27 cellular contexts compared by ENCODE assay signal in the genomic region with DNA sequence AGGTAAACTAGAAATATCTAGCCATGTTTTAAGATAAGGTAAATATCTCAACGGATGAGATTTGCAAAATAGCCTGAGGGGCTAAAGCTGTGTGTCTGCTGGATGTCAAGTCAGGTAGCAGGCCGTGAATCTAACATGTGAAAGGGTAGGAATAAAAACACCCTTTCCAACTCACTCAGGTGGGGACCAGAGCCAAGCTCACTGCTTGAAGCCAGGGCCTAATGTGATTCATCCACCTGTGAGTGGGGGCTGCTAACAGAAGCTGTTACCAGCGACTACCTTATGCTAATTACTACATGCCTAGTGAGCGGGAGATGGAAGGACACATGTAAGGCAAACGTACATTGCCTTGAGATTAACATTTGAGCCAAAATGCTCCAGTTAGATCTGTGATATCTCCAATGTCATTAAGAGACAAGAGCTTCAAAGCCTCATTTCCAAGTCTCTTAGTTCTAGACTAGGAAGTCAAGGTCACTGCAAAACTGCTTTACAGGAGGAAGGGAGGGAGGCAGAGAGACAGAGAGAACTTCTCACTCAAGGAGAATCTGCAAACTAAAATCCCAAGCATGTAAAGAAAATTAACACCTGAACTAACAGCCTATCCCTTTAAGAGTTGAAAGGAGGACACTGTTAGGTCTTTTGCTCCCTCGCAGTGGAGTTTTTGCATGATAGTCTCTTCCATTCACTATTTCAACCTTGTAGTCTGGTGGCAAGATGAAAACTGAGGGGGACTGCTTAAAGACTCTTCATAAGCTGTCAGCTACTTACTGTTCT.
DNase-seq lines count a peak whose midpoint lies in the region; ATAC-seq, FAIRE-seq and TF ChIP-seq lines count a peak whose summit lies in the region.
"Had no signal": no experiment of that assay in that cellular context is flagged by ENCODE, and none has a peak within 500 bp of the region (broad histone marks: within the 10 kb centered on the region; RNA-seq: fewer than 3 reads in every experiment).

No MANE protein-coding gene starts in this region.

- H3K27ac ChIP-seq in PC-3 (ENCODE audit: low read length), result peak overlapping the region; percentile 70; the same call in 1 of the 2 replicates
- no peak overlapping the region for H3K27ac ChIP-seq in keratinocyte (ENCODE audit: control insufficient read depth, insufficient read depth, low read length)
- H3K27ac ChIP-seq in endodermal cell (ENCODE audit: low read depth, low read length), result no peak overlapping the region
- H3K27ac ChIP-seq: body of pancreas, C4-2B, PC-9, vagina had no signal

- H3K79me2 ChIP-seq in PC-3 (ENCODE audit: low read length), result no peaks in the 10 kb centered on the region
- H3K79me2 ChIP-seq in keratinocyte (ENCODE audit: control insufficient read depth, insufficient read depth, low read length), result no peaks in the 10 kb centered on the region

- H3K9me3 ChIP-seq in BE2C (no peaks in the 10 kb centered on the region), PC-3 (ENCODE audit: low read length) (no peaks in the 10 kb centered on the region), keratinocyte (ENCODE audit: control insufficient read depth, low read depth, low read length) (no peaks in the 10 kb centered on the region), endodermal cell (ENCODE audit: control insufficient read depth, low read length) (no peaks in the 10 kb centered on the region)
- H3K9me3 ChIP-seq: body of pancreas, vagina had no signal

- H3K27ac Mint-ChIP-seq in endodermal cell, result no peak overlapping the region
- H3K27ac Mint-ChIP-seq: activated CD4-positive, alpha-beta T cell treated with anti-CD3 and anti-CD28 coated beads for 36 hours; immature natural killer cell; nephron progenitor cell; stimulated activated naive CD8-positive, alpha-beta T cell treated with anti-CD3 and anti-CD28 coated beads, Interleukin-15, Interleukin-2, amounts not matched to agents 100 ng/mL and 50 ng/mL, for 24 hours had no signal

- H3K9me2 ChIP-seq in PC-3 (replicated peaks; ENCODE audit: low read length), result no peaks in the 10 kb centered on the region

- intact Hi-C loops in PC-3 (cut with micrococcal nuclease), result loop anchor here (2.0 kb wide), 2 partner anchors 33 to 63 kb away; no protein-coding TSS in a partner anchor

- H3K9ac ChIP-seq in PC-3 (ENCODE audit: low read length) (no peak overlapping the region), keratinocyte (ENCODE audit: control insufficient read depth, extremely low read depth, insufficient read depth, low read length) (no peak overlapping the region), endodermal cell (ENCODE audit: extremely low read depth, low read length, poor library complexity, severe bottlenecking) (no peak overlapping the region)

- H3K4me3 ChIP-seq in BE2C (ENCODE audit: low read depth, low read length), result no peak overlapping the region
- no peak overlapping the region for H3K4me3 ChIP-seq in PC-3 (ENCODE audit: low read length)
- H3K4me3 ChIP-seq in keratinocyte (ENCODE audit: control insufficient read depth in 2 of 3, extremely low read depth in 1 of 3, insufficient read depth in 2 of 3, low read depth in 1 of 3, low read length in 3 of 3), result no peak overlapping the region
- H3K4me3 ChIP-seq in endodermal cell (ENCODE audit: low read length), result no peak overlapping the region
- H3K4me3 ChIP-seq: body of pancreas, PC-9, vagina had no signal

- POLR2A ChIA-PET in PC-3 (lab: Charles Lee; ENCODE audit: unreplicated experiment), result no interaction called here

- dilution Hi-C loops in keratinocyte (cut with MboI; ENCODE audit: extremely low pct_ligation_motif_present, low sequenced_read_pairs), result no loop called here

- no peaks in the 10 kb centered on the region for H3K9me1 ChIP-seq in keratinocyte (ENCODE audit: control insufficient read depth, extremely low read depth, insufficient read depth, low read length)

- peak; percentile 58 for FAIRE-seq in keratinocyte (lab: Jason Lieb, UNC)

- CTCF ChIA-PET in PC-3 (lab: Charles Lee), result no interaction called here

- H3K4me3 Mint-ChIP-seq in endodermal cell, result no peak overlapping the region
- H3K4me3 Mint-ChIP-seq: activated CD4-positive, alpha-beta T cell treated with anti-CD3 and anti-CD28 coated beads for 36 hours; IgD-negative memory B cell; immature natural killer cell; nephron progenitor cell; stimulated activated naive CD8-positive, alpha-beta T cell treated with anti-CD3 and anti-CD28 coated beads, Interleukin-15, Interleukin-2, amounts not matched to agents 100 ng/mL and 50 ng/mL, for 24 hours had no signal

- DNase-seq in BE2C, result peak; percentile 25
- peak; percentile 9 for DNase-seq in ELF-1 (ENCODE audit: low read depth, low spot score)
- no peak for DNase-seq in PC-3
- no peak for DNase-seq in keratinocyte (ENCODE audit: low read depth, low spot score)
- DNase-seq in NCI-H524 treated with DMSO at 0.1 percent for 48 hours (lab: John Stamatoyannopoulos, UW), result no peak
- no peak for DNase-seq in endodermal cell
- DNase-seq in GM13977 (ENCODE audit: low spot score), result no peak
- DNase-seq: activated CD4-positive, alpha-beta T cell treated with anti-CD3 and anti-CD28 coated beads for 36 hours; activated gamma-delta T cell treated with Interleukin-2 at 50 U/mL for 16 hours; activated T-cell treated with anti-CD3 and anti-CD28 coated beads, Interleukin-2, amount 50 U/mL, for 1 hour; body of pancreas; effector CD8-positive, alpha-beta T cell; foreskin melanocyte; immature natural killer cell; left ventricle myocardium superior; NCI-H1436; NCI-H82; nephron progenitor cell; PC-9; posterior cingulate gyrus; SHP77; stimulated activated CD4-positive, alpha-beta T cell treated with anti-CD3 and anti-CD28 coated beads, Interleukin-15, amount 100 ng/mL, for 24 hours had no signal

- 64 to 66% methylated on average over 4 to 6 of the region's 6 CpGs for WGBS in endodermal cell (ENCODE audit: insufficient coverage in 1 of 2, insufficient read length in 1 of 2), 2 experiments

- H3K36me3 Mint-ChIP-seq in endodermal cell (ENCODE audit: low read depth), result no peaks in the 10 kb centered on the region
- H3K36me3 Mint-ChIP-seq: IgD-negative memory B cell, immature natural killer cell had no signal

- peaks cover 1% of the 10 kb centered on the region for H3K9me3 Mint-ChIP-seq in endodermal cell
- H3K9me3 Mint-ChIP-seq: nephron progenitor cell; stimulated activated naive CD8-positive, alpha-beta T cell treated with anti-CD3 and anti-CD28 coated beads, Interleukin-15, Interleukin-2, amounts not matched to agents 100 ng/mL and 50 ng/mL, for 24 hours had no signal

- no peaks in the 10 kb centered on the region for H3F3A ChIP-seq in PC-3 (ENCODE audit: low read length, unreplicated experiment)

- ATAC-seq in PC-3 (no peak), esophagus mucosa (no peak)
- ATAC-seq: activated CD4-positive, alpha-beta T cell treated with anti-CD3 and anti-CD28 coated beads for 36 hours; body of pancreas; left ventricle myocardium superior had no signal

- no peak overlapping the region for H3K4me2 ChIP-seq in PC-3 (ENCODE audit: low read length)
- H3K4me2 ChIP-seq in keratinocyte (ENCODE audit: control insufficient read depth, extremely low read depth, insufficient read depth, low read depth, low read length), result no peak overlapping the region
- H3K4me2 ChIP-seq: PC-9 had no signal

- no TSS peak for BruUV-seq in PC-3 (replicated peaks; lab: Mats Ljungman, UMichigan)

- no peaks in the 10 kb centered on the region for H3K27me3 Mint-ChIP-seq in endodermal cell (ENCODE audit: insufficient read depth)
- H3K27me3 Mint-ChIP-seq: activated CD4-positive, alpha-beta T cell treated with anti-CD3 and anti-CD28 coated beads for 36 hours; IgD-negative memory B cell; stimulated activated naive CD8-positive, alpha-beta T cell treated with anti-CD3 and anti-CD28 coated beads, Interleukin-15, Interleukin-2, amounts not matched to agents 100 ng/mL and 50 ng/mL, for 24 hours had no signal

- TF ChIP-seq CTCF in BE2C (IDR thresholded peaks at IDR 0.05; ENCODE audit: low read depth, low read length), result no peak
- no peak for TF ChIP-seq CTCF in PC-3 (conservative IDR thresholded peaks at IDR 0.05; ENCODE audit: low read depth, low read length)
- TF ChIP-seq CTCF in keratinocyte (optimal IDR thresholded peaks at IDR 0.05 in 1 of 3, IDR thresholded peaks at IDR 0.05 in 1 of 3, conservative IDR thresholded peaks at IDR 0.05 in 1 of 3; ENCODE audit: extremely low read depth in 1 of 3, insufficient read depth in 2 of 3, low read length in 3 of 3), result no peak
- TF ChIP-seq CTCF in endodermal cell (conservative IDR thresholded peaks at IDR 0.05), result no peak
- TF ChIP-seq CTCF in GM13977 (IDR thresholded peaks at IDR 0.05; ENCODE audit: extremely low read depth, insufficient read depth, missing control alignments), result no peak

- no peak overlapping the region for H2AFZ ChIP-seq in PC-3 (ENCODE audit: low read length)
- H2AFZ ChIP-seq in keratinocyte (ENCODE audit: control insufficient read depth, low read length), result no peak overlapping the region
- H2AFZ ChIP-seq: PC-9 had no signal

- peaks cover 40% of the 10 kb centered on the region for H3K4me1 Mint-ChIP-seq in endodermal cell
- H3K4me1 Mint-ChIP-seq: activated CD4-positive, alpha-beta T cell treated with anti-CD3 and anti-CD28 coated beads for 36 hours; IgD-negative memory B cell had no signal

- no peaks in the 10 kb centered on the region for H4K20me1 ChIP-seq in PC-3 (ENCODE audit: low read length)
- H4K20me1 ChIP-seq in keratinocyte (ENCODE audit: control insufficient read depth, extremely low read depth, insufficient read depth, low read length), result no peaks in the 10 kb centered on the region

- in situ Hi-C loops in GM13977 (cut with MboI; ENCODE audit: low pct_unique_long_range_greater_than_20kb, low sequenced_read_pairs, unreplicated experiment), result no loop called here

- H3K4me1 ChIP-seq in BE2C (peaks cover 13% of the 10 kb centered on the region), PC-3 (ENCODE audit: insufficient read depth, low read length) (peaks cover 26% of the 10 kb centered on the region), keratinocyte (ENCODE audit: control insufficient read depth, extremely low read depth, insufficient read depth, low read length) (peaks cover 30% of the 10 kb centered on the region), endodermal cell (ENCODE audit: control insufficient read depth, insufficient read depth, low read length) (peaks cover 12% of the 10 kb centered on the region)
- H3K4me1 ChIP-seq: body of pancreas, vagina had no signal

- H3K36me3 ChIP-seq in BE2C (no peaks in the 10 kb centered on the region), PC-3 (ENCODE audit: low read depth, low read length) (no peaks in the 10 kb centered on the region), keratinocyte (ENCODE audit: control insufficient read depth in 2 of 2, extremely low read depth in 1 of 2, insufficient read depth in 2 of 2, low read length in 2 of 2) (no peaks in the 10 kb centered on the region), endodermal cell (ENCODE audit: control insufficient read depth, insufficient read depth, low read length) (no peaks in the 10 kb centered on the region)
- H3K36me3 ChIP-seq: vagina had no signal

- H3K27me3 ChIP-seq in BE2C (no peaks in the 10 kb centered on the region), PC-3 (ENCODE audit: low read length) (no peaks in the 10 kb centered on the region), keratinocyte (ENCODE audit: control insufficient read depth, extremely low read depth, insufficient read depth, low read length) (no peaks in the 10 kb centered on the region), endodermal cell (ENCODE audit: control insufficient read depth, insufficient read depth, low read length, poor library complexity, severe bottlenecking) (no peaks in the 10 kb centered on the region)
- H3K27me3 ChIP-seq: body of pancreas, vagina had no signal

Comparison
In these comparisons a context has a peak if more than half of its experiments do, and no peak if none do; other contexts are left out.
1. DNase-seq: peak in BE2C (single experiment) and ELF-1 (single experiment); none in PC-3 (single experiment), keratinocyte (single experiment), NCI-H524 treated with DMSO at 0.1 percent for 48 hours (single experiment), endodermal cell (single experiment) and GM13977 (single experiment).